ENCODE assay signal across 2 cellular contexts in the genomic region with DNA sequence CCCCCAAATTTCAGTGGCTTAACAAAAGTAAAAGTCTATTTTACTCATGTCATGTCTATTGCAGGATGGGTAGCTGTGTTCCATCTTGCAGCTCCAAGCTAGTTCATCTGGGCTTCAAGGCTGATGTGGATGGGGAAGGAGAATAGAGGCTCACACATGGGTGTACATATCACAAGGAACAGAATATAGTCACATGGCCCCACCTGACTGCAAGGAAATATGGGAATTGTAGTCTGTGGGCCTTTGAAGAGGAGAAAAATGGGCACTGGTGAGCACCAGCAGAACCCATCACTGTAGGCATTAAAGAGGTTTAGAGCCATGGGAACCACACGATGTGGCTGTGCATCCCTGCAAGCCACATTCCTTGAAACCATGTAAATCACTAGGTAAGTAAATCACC.
TF ChIP-seq lines count a peak whose summit lies in the region.

No MANE protein-coding gene starts in this region.

TF ChIP-seq in HepG2, 621 proteins besides CTCF, POLR2A, EP300 and RAD21:
- TF ChIP-seq ZNF335 (CRISPR knock-in tag; IDR thresholded peaks at IDR 0.05) (no peak), ZNF143 (CRISPR knock-in tag; IDR thresholded peaks at IDR 0.05) (0 out of 2 replicates have a peak, but pooled peaks have one; percentile 33)

TF ChIP-seq in GM12878, 131 proteins besides CTCF, POLR2A, EP300 and RAD21:
- TF ChIP-seq BACH1 (IDR thresholded peaks at IDR 0.05; ENCODE audit: borderline replicate concordance) (no peak), FOXK2 (IDR thresholded peaks at IDR 0.05) (no peak), JUNB (IDR thresholded peaks at IDR 0.05) (no peak), CUX1 (IDR thresholded peaks at IDR 0.05; ENCODE audit: insufficient replicate concordance, low read depth, low read length) (no peak), MEF2A (IDR thresholded peaks at IDR 0.05; ENCODE audit: insufficient read depth, low read depth, low read length) (no peak), TBL1XR1 (IDR thresholded peaks at IDR 0.05; ENCODE audit: low read depth, low read length) (no peak), KAT2A (conservative IDR thresholded peaks at IDR 0.05; ENCODE audit: control insufficient read depth, low read depth, low read length) (no peak), GATAD2B (conservative IDR thresholded peaks at IDR 0.05; ENCODE audit: low read depth) (no peak), PKNOX1 (IDR thresholded peaks at IDR 0.05) (no peak), NKRF (conservative IDR thresholded peaks at IDR 0.05) (no peak), MAX (IDR thresholded peaks at IDR 0.05; ENCODE audit: low read depth, low read length) (no peak), SP1 (IDR thresholded peaks at IDR 0.05; ENCODE audit: low read depth, low read length) (no peak)
- TF ChIP-seq, protein P1, sequence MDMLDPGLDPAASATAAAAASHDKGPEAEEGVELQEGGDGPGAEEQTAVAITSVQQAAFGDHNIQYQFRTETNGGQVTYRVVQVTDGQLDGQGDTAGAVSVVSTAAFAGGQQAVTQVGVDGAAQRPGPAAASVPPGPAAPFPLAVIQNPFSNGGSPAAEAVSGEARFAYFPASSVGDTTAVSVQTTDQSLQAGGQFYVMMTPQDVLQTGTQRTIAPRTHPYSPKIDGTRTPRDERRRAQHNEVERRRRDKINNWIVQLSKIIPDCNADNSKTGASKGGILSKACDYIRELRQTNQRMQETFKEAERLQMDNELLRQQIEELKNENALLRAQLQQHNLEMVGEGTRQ (IDR thresholded peaks at IDR 0.05; ENCODE audit: borderline replicate concordance, low read depth, low read length), result no peak
